8 cellular contexts compared by ENCODE assay signal in the genomic region with DNA sequence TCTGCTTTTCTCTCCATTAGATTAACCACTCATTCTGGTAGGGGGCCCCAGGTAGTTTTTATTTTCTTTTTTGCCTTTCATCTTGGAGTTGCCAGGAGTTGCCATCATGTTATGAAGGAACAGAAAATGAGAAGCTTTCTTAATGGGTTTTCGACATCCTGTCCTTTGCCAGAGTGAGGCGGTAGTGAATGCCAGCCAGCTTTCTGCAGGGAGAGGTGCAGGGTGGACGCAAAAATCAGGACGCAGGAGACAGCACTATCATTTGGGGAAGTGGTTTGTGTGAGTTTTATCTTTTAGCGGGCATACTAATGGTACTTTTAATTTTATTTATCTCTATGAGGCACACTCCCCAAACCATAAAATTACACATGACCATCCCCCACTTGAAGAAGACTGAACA. TPM values are rescaled to one million over a fixed set of nuclear protein-coding genes. Genes with fewer than 3 reads are reported as not detected.
DNase-seq lines count a peak whose midpoint lies in the region; ATAC-seq, FAIRE-seq and TF ChIP-seq lines count a peak whose summit lies in the region.

No MANE protein-coding gene starts in this region.

- H3K4me3 ChIP-seq in AG09309 (ENCODE audit: control insufficient read depth, low read depth, low read length) (peak overlapping the region; percentile 82), iPS-11a (ENCODE audit: low read depth, low read length) (peak overlapping the region; percentile 52), stomach (peak overlapping the region; percentile 74 to 83 (median 78))

- no peak for DNase-seq in AG09309 (ENCODE audit: low read depth)
- peak; percentile 41 for DNase-seq in HTR-8/SVneo (ENCODE audit: insufficient read length, low spot score)
- no peak for DNase-seq in stomach
- no peak for DNase-seq in COR-L47 (lab: John Stamatoyannopoulos, UW)

- ATAC-seq in activated T-helper 17 cell treated with anti-CD3 and anti-CD28 coated beads, Interleukin-2, amount 50 U/mL, for 72 hours (replicated peaks) = no peak
- no peak for ATAC-seq in HG02852 (IDR thresholded peaks at IDR 0.05; ENCODE audit: unreplicated experiment)
- ATAC-seq in activated CD4-positive, CD25-positive, alpha-beta regulatory T cell treated with anti-CD3 and anti-CD28 coated beads, Interleukin-2, amount 50 U/mL, for 24 hours = no peak

- peaks cover 0 to 14% (median 0%) of the 10 kb centered on the region in 3 donors for H3K27me3 ChIP-seq in stomach

- no peaks in the 10 kb centered on the region for H3K9me3 ChIP-seq in stomach

- peaks cover 6% of the 10 kb centered on the region for H3K4me1 Mint-ChIP-seq in activated T-helper 17 cell treated with anti-CD3 and anti-CD28 coated beads, Interleukin-2, amount 50 U/mL, for 72 hours

- intact Hi-C loops in stomach (cut with DNase I; ENCODE audit: low total_unique reads) = no loop called here

- TF ChIP-seq POLR2A in stomach (IDR thresholded peaks at IDR 0.05) = no peak

- no peak overlapping the region for H3K27ac Mint-ChIP-seq in activated T-helper 17 cell treated with anti-CD3 and anti-CD28 coated beads, Interleukin-2, amount 50 U/mL, for 72 hours

- peaks cover 63% of the 10 kb centered on the region for H3K27me3 Mint-ChIP-seq in activated T-helper 17 cell treated with anti-CD3 and anti-CD28 coated beads, Interleukin-2, amount 50 U/mL, for 72 hours

- no peaks in the 10 kb centered on the region for H3K9me3 Mint-ChIP-seq in activated T-helper 17 cell treated with anti-CD3 and anti-CD28 coated beads, Interleukin-2, amount 50 U/mL, for 72 hours

- H3K36me3 Mint-ChIP-seq in activated T-helper 17 cell treated with anti-CD3 and anti-CD28 coated beads, Interleukin-2, amount 50 U/mL, for 72 hours (ENCODE audit: low read depth) = no peaks in the 10 kb centered on the region

- peak overlapping the region; percentile 68 for H3K4me3 Mint-ChIP-seq in activated T-helper 17 cell treated with anti-CD3 and anti-CD28 coated beads, Interleukin-2, amount 50 U/mL, for 72 hours

- H3K4me1 ChIP-seq in stomach = peaks cover 0 to 47% (median 27%) of the 10 kb centered on the region in 4 donors

- peak overlapping the region in 4 of 5 donors; percentile 88 to 96 (median 94) for H3K27ac ChIP-seq in stomach

- TF ChIP-seq EP300 in stomach (IDR thresholded peaks at IDR 0.05) = no peak

- peaks cover 0 to 4% (median 0%) of the 10 kb centered on the region in 4 donors for H3K36me3 ChIP-seq in stomach

- no peak for FAIRE-seq in HTR-8/SVneo (lab: Jason Lieb, UNC)

- WGBS in stomach, 5 donors = 11 to 26% (median 23%) methylated on average over 5 of the region's 5 CpGs

- TF ChIP-seq CTCF in AG09309 (IDR thresholded peaks at IDR 0.05; ENCODE audit: control insufficient read depth, insufficient read depth, low read depth, low read length, missing control alignments) (peak; percentile 31), stomach (IDR thresholded peaks at IDR 0.05) (no peak)

RNA-seq across cellular contexts. Expression of gene RASSF8, which starts 1.7 kb away (rescaled TPM):
- under 1 TPM in 1 of 2 donors, not detected in 1; 0.56 TPM for total RNA-seq in activated T-helper 17 cell treated with anti-CD3 and anti-CD28 coated beads, Interleukin-2, amount 50 U/mL, for 72 hours
- 10 to 100 TPM in 4 of 5 donors, 1 to 10 TPM in 1; 4.6 to 66.8 (median 18.7) TPM for total RNA-seq in stomach
- 1 to 10 TPM; 3.7 to 6.0 (median 4.1) TPM for polyA plus RNA-seq in stomach
